In the genomic region with DNA sequence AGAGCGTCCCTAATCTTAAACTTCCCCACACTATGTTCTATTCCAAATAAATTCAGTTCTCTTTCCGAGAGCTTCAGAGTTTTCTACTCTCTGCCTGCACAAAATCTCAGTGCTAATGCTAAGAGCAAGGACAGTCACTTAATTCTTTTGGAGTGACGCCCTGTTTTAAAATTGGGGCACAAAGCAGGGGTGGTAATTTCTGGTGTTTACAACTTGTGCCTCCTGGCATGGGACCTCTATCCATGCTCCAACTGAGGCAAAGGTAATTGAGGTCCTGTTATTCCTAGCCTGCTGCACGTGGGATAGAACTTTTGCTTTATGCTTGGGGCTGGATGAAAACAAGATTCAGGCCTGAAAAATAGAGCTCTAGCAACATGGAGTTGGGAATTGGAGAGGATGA, we compare ENCODE assay signal across 22 cellular contexts. TPM values are rescaled to one million over a fixed set of nuclear protein-coding genes. Genes with fewer than 3 reads are reported as not detected.
DNase-seq lines count a peak whose midpoint lies in the region; ATAC-seq and TF ChIP-seq lines count a peak whose summit lies in the region.
"Had no signal": no experiment of that assay in that cellular context is flagged by ENCODE, and none has a peak within 500 bp of the region (broad histone marks: within the 10 kb centered on the region; RNA-seq: fewer than 3 reads in every experiment).

No MANE protein-coding gene starts in this region.

- H3K9me3 Mint-ChIP-seq in neural crest cell, result peaks cover 6% of the 10 kb centered on the region

- no peak for TF ChIP-seq CTCF in neural crest cell (conservative IDR thresholded peaks at IDR 0.05)

- DNase-seq in globus pallidus (ENCODE audit: low spot score), result peak; percentile 11
- DNase-seq in neural crest cell (ENCODE audit: low read depth, low spot score), result no peak
- DNase-seq in activated CD4-positive, alpha-beta T cell treated with anti-CD3 and anti-CD28 coated beads for 1 hour, result no peak
- no peak for DNase-seq in dermis blood vessel endothelial cell
- no peak for DNase-seq in GDM1 (lab: John Stamatoyannopoulos, UW)
- DNase-seq: 8988T; ACHN; AML-193; C1 segment of cervical spinal cord; Calu3; CD4-positive, alpha-beta memory T cell; COR-L47; DMS53; DND-41; GM23248; H7; HCEC 1CT had no signal

- H3K4me1 Mint-ChIP-seq in neural crest cell, result no peaks in the 10 kb centered on the region
- H3K4me1 Mint-ChIP-seq: CD4-positive, alpha-beta memory T cell had no signal

- no peak for ATAC-seq in HG03045 (IDR thresholded peaks at IDR 0.05; ENCODE audit: unreplicated experiment)
- ATAC-seq: A549, GM12878 had no signal

- no peaks in the 10 kb centered on the region for H3K36me3 Mint-ChIP-seq in neural crest cell (ENCODE audit: low read depth)
- H3K36me3 Mint-ChIP-seq: CD4-positive, alpha-beta memory T cell had no signal

- no peaks in the 10 kb centered on the region for H3K27me3 Mint-ChIP-seq in neural crest cell (ENCODE audit: low read depth)

- peak overlapping the region; percentile 30 for H3K27ac ChIP-seq in angular gyrus (ENCODE audit: low read depth, low read length)
- H3K27ac ChIP-seq: A549, GM23248 had no signal

- peak overlapping the region; percentile 62 for H3K27ac Mint-ChIP-seq in neural crest cell (ENCODE audit: unreplicated experiment)
- H3K27ac Mint-ChIP-seq: CD4-positive, alpha-beta memory T cell had no signal

- no peak overlapping the region for H3K4me3 Mint-ChIP-seq in neural crest cell
- H3K4me3 Mint-ChIP-seq: CD4-positive, alpha-beta memory T cell had no signal

RNA-seq across cellular contexts. Expression of a gene that starts 22.9 kb away (rescaled TPM):
- total RNA-seq in neural crest cell, result 0.30 and 0.37 TPM in 2 replicates
- total RNA-seq in dermis blood vessel endothelial cell, result not detected in 2 replicates
- total RNA-seq: GM23248, H1, H7 had no signal
